Comparison of ENCODE assay signal across 8 cellular contexts in the genomic region with DNA sequence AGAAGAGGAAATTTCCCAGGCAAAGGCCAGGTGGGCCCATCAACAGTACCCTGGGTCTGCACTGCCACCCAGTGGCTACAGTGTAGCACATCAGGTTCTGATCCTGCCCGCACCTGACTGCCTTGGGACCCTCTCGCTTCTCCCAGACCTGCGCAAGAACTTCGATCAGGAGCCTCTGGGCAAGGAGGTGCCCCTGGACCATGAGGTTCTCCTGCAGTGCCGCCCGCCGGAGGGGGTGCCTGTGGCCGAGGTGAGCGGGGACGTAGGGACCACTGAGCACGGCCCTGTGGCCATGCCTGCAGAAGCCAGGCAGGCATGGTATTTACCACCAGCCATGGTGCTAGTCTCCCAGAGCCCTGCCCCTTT. TPM values are rescaled to one million over a fixed set of nuclear protein-coding genes. Genes with fewer than 3 reads are reported as not detected.
DNase-seq lines count a peak whose midpoint lies in the region; ATAC-seq, FAIRE-seq and TF ChIP-seq lines count a peak whose summit lies in the region.

No MANE protein-coding gene starts in this region.

- intact Hi-C loops in GM12878 (cut with micrococcal nuclease; ENCODE audit: unreplicated experiment) = loop anchor here (2.0 kb wide), 1 partner anchor 382 kb away; no protein-coding TSS in a partner anchor

- H3K4me3 ChIP-seq in Peyer's patch = no peak overlapping the region
- no peak overlapping the region for H3K4me3 ChIP-seq in GM12878
- H3K4me3 ChIP-seq in keratinocyte (ENCODE audit: control insufficient read depth in 2 of 3, extremely low read depth in 1 of 3, insufficient read depth in 2 of 3, low read depth in 1 of 3, low read length in 3 of 3) = no peak overlapping the region

- H3K36me3 ChIP-seq in Peyer's patch (peaks cover 0 to 15% (median 0%) of the 10 kb centered on the region in 3 donors), GM12878 (ENCODE audit: control insufficient read depth in 2 of 2, insufficient read depth in 2 of 2, low read length in 1 of 2) (no peaks in the 10 kb centered on the region), keratinocyte (ENCODE audit: control insufficient read depth in 2 of 2, extremely low read depth in 1 of 2, insufficient read depth in 2 of 2, low read length in 2 of 2) (peaks cover 0 to 2% of the 10 kb centered on the region in 2 experiments)

- 21% methylated on average over 11 of the region's 11 CpGs for WGBS in GM12878 (ENCODE audit: insufficient coverage, insufficient replicate concordance, low lambda C conversion rate, missing lambda C conversion rate)

- ATAC-seq in GM12878 = peak; percentile 90
- ATAC-seq in HG03354 (IDR thresholded peaks at IDR 0.05; ENCODE audit: poor library complexity, severe bottlenecking, unreplicated experiment) = no peak

- H3K27ac ChIP-seq in Peyer's patch = no peak overlapping the region
- H3K27ac ChIP-seq in GM12878 (ENCODE audit: control insufficient read depth, insufficient read depth) = no peak overlapping the region
- no peak overlapping the region for H3K27ac ChIP-seq in keratinocyte (ENCODE audit: control insufficient read depth, insufficient read depth, low read length)

- POLR2A ChIA-PET in GM12878 (lab: Charles Lee) = no interaction called here

- dilution Hi-C loops in keratinocyte (cut with MboI; ENCODE audit: extremely low pct_ligation_motif_present, low sequenced_read_pairs) = no loop called here

- H3K4me2 ChIP-seq in GM12878 (ENCODE audit: control insufficient read depth, insufficient read depth) (no peak overlapping the region), keratinocyte (ENCODE audit: control insufficient read depth, extremely low read depth, insufficient read depth, low read depth, low read length) (no peak overlapping the region)

- H2AFZ ChIP-seq in GM12878 (ENCODE audit: control insufficient read depth, low read depth, low read length) (no peak overlapping the region), keratinocyte (ENCODE audit: control insufficient read depth, low read length) (no peak overlapping the region)

- no peak for TF ChIP-seq EP300 in GM12878 (IDR thresholded peaks at IDR 0.05; ENCODE audit: borderline replicate concordance in 1 of 2, control insufficient read depth in 1 of 2, low read depth in 2 of 2, low read length in 2 of 2)

- CTCF ChIA-PET in GM12878 (lab: Yijun Ruan, JAX) = interaction anchor here (0.7 to 2.8 kb wide), 8 partner anchors 11 to 382 kb away, joined by 3 to 16 read pairs (median 4); no protein-coding TSS in a partner anchor

- no peaks in the 10 kb centered on the region for H3K9me1 ChIP-seq in keratinocyte (ENCODE audit: control insufficient read depth, extremely low read depth, insufficient read depth, low read length)

- DNase-seq in AG08395 (ENCODE audit: low spot score) (peak; percentile 58), GM13977 (ENCODE audit: low spot score) (peak; percentile 86), Peyer's patch (peak in 2 of 3 donors; percentile 62 to 66), GM12878 (ENCODE audit: low read depth, low spot score) (no peak), keratinocyte (ENCODE audit: low read depth, low spot score) (no peak), GOT3 (lab: John Stamatoyannopoulos, UW) (no peak)
- peak; percentile 14 for DNase-seq in stimulated activated CD8-positive, alpha-beta memory T cell treated with anti-CD3 and anti-CD28 coated beads, Interleukin-4, amount 100 ng/mL, for 24 hours (ENCODE audit: low read depth)

- H3K9me3 ChIP-seq in Peyer's patch = no peaks in the 10 kb centered on the region
- H3K9me3 ChIP-seq in GM12878 (replicated peaks; ENCODE audit: control insufficient read depth, insufficient read depth, low read length) = no peaks in the 10 kb centered on the region; the same call in 2 of the 3 replicates
- no peaks in the 10 kb centered on the region for H3K9me3 ChIP-seq in keratinocyte (ENCODE audit: control insufficient read depth, low read depth, low read length)

- no peaks in the 10 kb centered on the region for H3K79me2 ChIP-seq in GM12878 (ENCODE audit: control insufficient read depth, insufficient read depth, low read length)
- no peaks in the 10 kb centered on the region for H3K79me2 ChIP-seq in keratinocyte (ENCODE audit: control insufficient read depth, insufficient read depth, low read length)

- peak; percentile 60 for TF ChIP-seq RAD21 in GM12878 (IDR thresholded peaks at IDR 0.05; ENCODE audit: insufficient read depth, low read depth, low read length)

- TF ChIP-seq CTCF in GM13977 (IDR thresholded peaks at IDR 0.05; ENCODE audit: extremely low read depth, insufficient read depth, missing control alignments) (peak; percentile 79), Peyer's patch (IDR thresholded peaks at IDR 0.05) (peak; percentile 20 to 81 (median 61)), GM12878 (IDR thresholded peaks at IDR 0.05 in 2 of 3, conservative IDR thresholded peaks at IDR 0.05 in 1 of 3; ENCODE audit: control insufficient read depth in 2 of 3, extremely low read depth in 1 of 3, insufficient read depth in 1 of 3, low read depth in 3 of 3, low read length in 3 of 3) (peak; percentile 52 to 77 (median 72)), keratinocyte (optimal IDR thresholded peaks at IDR 0.05 in 1 of 3, IDR thresholded peaks at IDR 0.05 in 1 of 3, conservative IDR thresholded peaks at IDR 0.05 in 1 of 3; ENCODE audit: extremely low read depth in 1 of 3, insufficient read depth in 2 of 3, low read length in 3 of 3) (peak; percentile 73 to 87 (median 81))

- BruUV-seq in GM12878 (replicated peaks; lab: Mats Ljungman, UMichigan) = no TSS peak

- TF ChIP-seq POLR2A in Peyer's patch (IDR thresholded peaks at IDR 0.05) (no peak), GM12878 (IDR thresholded peaks at IDR 0.05; ENCODE audit: low read depth, low read length) (no peak)

- SMC1A ChIA-PET in GM12878 (lab: Charles Lee; ENCODE audit: uncharacterized antibody, unreplicated experiment) = no interaction called here

- in situ Hi-C loops in GM13977 (cut with MboI; ENCODE audit: low pct_unique_long_range_greater_than_20kb, low sequenced_read_pairs, unreplicated experiment) (no loop called here), GM12878 (cut with MboI) (loop anchor here (5.0 kb wide), 1 partner anchor 363 kb away; no protein-coding TSS in a partner anchor)

- RAD21 ChIA-PET in GM12878 (lab: Charles Lee; ENCODE audit: unreplicated experiment) = interaction anchor here (0.6 kb wide), 1 partner anchor 370 kb away, joined by 3 read pairs; no protein-coding TSS in a partner anchor

- no peaks in the 10 kb centered on the region for H3K4me1 ChIP-seq in Peyer's patch
- no peaks in the 10 kb centered on the region for H3K4me1 ChIP-seq in GM12878 (ENCODE audit: control insufficient read depth, insufficient read depth, low read length)
- H3K4me1 ChIP-seq in keratinocyte (ENCODE audit: control insufficient read depth, extremely low read depth, insufficient read depth, low read length) = no peaks in the 10 kb centered on the region

- H4K20me1 ChIP-seq in GM12878 (ENCODE audit: control insufficient read depth, insufficient read depth) (no peaks in the 10 kb centered on the region), keratinocyte (ENCODE audit: control insufficient read depth, extremely low read depth, insufficient read depth, low read length) (peaks cover 5% of the 10 kb centered on the region)

- H3K9ac ChIP-seq in GM12878 (ENCODE audit: control insufficient read depth, insufficient read depth, low read length) (no peak overlapping the region), keratinocyte (ENCODE audit: control insufficient read depth, extremely low read depth, insufficient read depth, low read length) (no peak overlapping the region)

- no peaks in the 10 kb centered on the region for H3K27me3 ChIP-seq in Peyer's patch
- peaks cover 0 to 2% of the 10 kb centered on the region in 2 experiments; a peak in 1 of 4 replicates for H3K27me3 ChIP-seq in GM12878 (replicated peaks in 1 of 2; ENCODE audit: control insufficient read depth in 2 of 2, insufficient read depth in 2 of 2, low read length in 1 of 2)
- H3K27me3 ChIP-seq in keratinocyte (ENCODE audit: control insufficient read depth, extremely low read depth, insufficient read depth, low read length) = no peaks in the 10 kb centered on the region

- peak; percentile 84 for FAIRE-seq in GM12878 (lab: Jason Lieb, UNC)
- peak; percentile 60 for FAIRE-seq in keratinocyte (lab: Jason Lieb, UNC)

TF ChIP-seq in GM12878, 131 proteins besides CTCF, POLR2A, EP300 and RAD21:
- TF ChIP-seq NFIC (IDR thresholded peaks at IDR 0.05; ENCODE audit: low read depth, low read length) (no peak), SMC3 (IDR thresholded peaks at IDR 0.05; ENCODE audit: borderline replicate concordance, low read length) (peak; percentile 46; the same call in 1 of the 2 replicates)
TF ChIP-seq in GM12878: peak in this region for 1.

RNA-seq across cellular contexts. Expression of a gene that starts 33.9 kb away (rescaled TPM):
- total RNA-seq in Peyer's patch = 1 to 10 TPM in 3 of 4 donors, not detected in 1; 1.9 to 4.4 (median 2.8) TPM
- total RNA-seq in GM12878 (2013; cell fraction: nucleolus; rRNA removed) = 6.6 and 7.2 TPM in 2 replicates
- total RNA-seq in GM12878 (2014; rRNA removed) = 1.5 and 1.8 TPM in 2 replicates
- total RNA-seq in GM12878 (2014; rRNA removed; fragmentation: Illumina TruSeq; extraction: Trizol) = 1.5 and 1.6 TPM in 2 replicates
- 3.2 and 3.6 TPM in 2 replicates for total RNA-seq in GM12878 (2021)
- 1.1 TPM for polyA plus RNA-seq in GM12878 (2011; ENCODE audit: low read depth)
- 1.5 and 2.8 TPM in 2 replicates for polyA plus RNA-seq in GM12878 (2011; rRNA removed)
- 3.7 and 4.2 TPM in 2 replicates for polyA plus RNA-seq in GM12878 (2011; cell fraction: cytosol; rRNA removed)
- polyA plus RNA-seq in GM12878 (2011; cell fraction: nucleus; rRNA removed) = 3.5 and 4.4 TPM in 2 replicates
- polyA plus RNA-seq in GM12878 (2012) = 1.6 TPM in 2 replicates
- 3.1 and 3.2 TPM in 2 replicates for polyA plus RNA-seq in GM12878 (2014; fragmentation: Illumina TruSeq; extraction: Trizol)
- 1 to 10 TPM; 2.1 to 2.5 TPM for polyA plus RNA-seq in GM12878 (2014; fragmentation: Nextera tagmentation; extraction: Ambion mirVana)
- 1.8 and 2.0 TPM in 2 replicates for polyA plus RNA-seq in GM12878 (2014; rRNA removed)
- 1 to 10 TPM; 3.1 to 4.0 TPM for polyA plus RNA-seq in GM12878 (2016; fragmentation: Nextera tagmentation; extraction: Ambion mirVana)
- polyA minus RNA-seq in GM12878 (2011; rRNA and poly(A)+ RNA removed) = 3.8 and 4.7 TPM in 2 replicates
- 1.1 and 3.2 TPM in 2 replicates for polyA minus RNA-seq in GM12878 (2011; cell fraction: cytosol; rRNA and poly(A)+ RNA removed)
- 2.8 and 4.5 TPM in 2 replicates for polyA minus RNA-seq in GM12878 (2011; cell fraction: nucleus; rRNA and poly(A)+ RNA removed)
- 0.29 to 0.76 TPM (median 0.52 TPM) in 3 replicates for polyA plus RNA-seq in keratinocyte
- not detected for polyA plus RNA-seq in keratinocyte (2011; ENCODE audit: low read depth)
- polyA plus RNA-seq in keratinocyte (2011; cell fraction: cytosol; rRNA removed) = 0.56 and 0.58 TPM in 2 replicates
- 1.3 and 1.5 TPM in 2 replicates for polyA plus RNA-seq in keratinocyte (2011; cell fraction: nucleus; rRNA removed)
- polyA plus RNA-seq in keratinocyte (2012; ENCODE audit: low replicate concordance) = 0.61 and 1.1 TPM in 2 replicates
- polyA minus RNA-seq in keratinocyte = 0.64 to 1.4 TPM (median 1.3 TPM) in 3 replicates
- not detected for polyA minus RNA-seq in keratinocyte (2011; cell fraction: cytosol; rRNA and poly(A)+ RNA removed)
- 1.1 and 1.4 TPM in 2 replicates for polyA minus RNA-seq in keratinocyte (2011; cell fraction: nucleus; rRNA and poly(A)+ RNA removed)

Comparison
In these comparisons a context has a peak if more than half of its experiments do, and no peak if none do; other contexts are left out.
1. DNase-seq: peak in AG08395 (single experiment), GM13977 (single experiment), Peyer's patch (2 of 3) and stimulated activated CD8-positive, alpha-beta memory T cell treated with anti-CD3 and anti-CD28 coated beads, Interleukin-4, amount 100 ng/mL, for 24 hours (single experiment); none in GM12878 (single experiment), keratinocyte (single experiment) and GOT3 (single experiment).
2. Peak in every context shown above with its lines, with median percentiles within 50 percentile points of each other: CTCF ChIP-seq.